In the genomic region with DNA sequence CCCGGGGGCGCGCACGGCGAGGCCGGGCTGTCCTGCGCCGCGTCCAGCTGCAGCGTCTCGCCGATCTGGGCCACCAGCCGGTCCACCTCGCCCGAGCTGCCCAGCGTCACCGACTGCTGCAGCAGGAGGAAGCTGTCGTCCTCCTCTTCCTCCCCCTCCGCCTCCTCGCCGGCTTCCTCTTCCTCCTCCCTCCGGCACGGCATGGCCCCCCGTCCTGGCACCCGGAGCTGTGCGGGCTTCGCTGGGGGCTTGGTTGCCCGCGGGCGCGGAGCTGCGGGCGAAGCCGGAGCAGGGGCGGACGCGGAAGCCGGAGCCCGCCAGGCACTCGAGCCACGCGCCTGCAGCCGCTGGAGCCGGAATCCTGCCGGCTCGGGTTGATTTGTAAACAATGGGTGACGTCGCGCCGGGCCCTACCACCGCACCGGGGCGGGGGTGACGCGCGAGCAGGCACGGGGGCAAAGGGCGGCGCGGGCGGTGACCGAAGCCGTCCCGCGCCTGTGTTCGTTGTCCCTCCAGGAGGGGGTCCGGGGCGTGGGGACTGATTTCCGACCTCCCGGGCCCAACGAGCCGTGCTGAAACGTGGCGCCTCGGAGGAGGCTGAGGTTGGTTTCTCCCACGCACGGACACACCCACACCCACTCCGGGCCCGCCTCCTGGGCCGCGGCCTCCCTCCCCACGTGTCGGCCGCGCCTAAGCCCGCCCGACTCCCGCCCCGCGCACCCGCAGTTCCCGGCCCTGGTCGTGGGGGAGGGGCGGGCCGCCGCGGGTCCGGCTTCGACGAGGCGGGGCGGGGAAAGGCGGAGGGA, we compare ENCODE assay signal across 8 cellular contexts. TPM values are rescaled to one million over a fixed set of nuclear protein-coding genes. Genes with fewer than 3 reads are reported as not detected.
DNase-seq lines count a peak whose midpoint lies in the region; ATAC-seq and TF ChIP-seq lines count a peak whose summit lies in the region.

A gene with protein sequence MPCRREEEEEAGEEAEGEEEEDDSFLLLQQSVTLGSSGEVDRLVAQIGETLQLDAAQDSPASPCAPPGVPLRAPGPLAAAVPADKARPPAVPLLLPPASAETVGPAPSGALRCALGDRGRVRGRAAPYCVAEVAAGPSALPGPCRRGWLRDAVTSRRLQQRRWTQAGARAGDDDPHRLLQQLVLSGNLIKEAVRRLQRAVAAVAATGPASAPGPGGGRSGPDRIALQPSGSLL (minus strand): TSS at position 360 of the 806 bp plus-strand sequence. CDS start 157 bp downstream, at position 203.

- no peaks in the 10 kb centered on the region for H3K9me3 ChIP-seq in MM.1S (replicated peaks; ENCODE audit: insufficient read depth, low read length)
- no peaks in the 10 kb centered on the region for H3K9me3 ChIP-seq in thoracic aorta

- peak within 1 kb of the TSS; percentile 69 for H2AFZ ChIP-seq in MM.1S (ENCODE audit: low read length)

- H3K4me3 ChIP-seq in MM.1S (ENCODE audit: low read length) (peak within 1 kb of the TSS; percentile 83), thoracic aorta (peak within 1 kb of the TSS; percentile 85)

- H3K36me3 ChIP-seq in MM.1S (replicated peaks; ENCODE audit: insufficient read depth, low read length), result no peaks in the 10 kb centered on the region
- no peaks in the 10 kb centered on the region for H3K36me3 ChIP-seq in thoracic aorta

- no peaks in the 10 kb centered on the region for H3K9me3 Mint-ChIP-seq in activated naive CD8-positive, alpha-beta T cell treated with anti-CD3 and anti-CD28 coated beads for 36 hours
- peaks cover 10% of the 10 kb centered on the region for H3K9me3 Mint-ChIP-seq in glutamatergic neuron (ENCODE audit: unreplicated experiment)
- no peaks in the 10 kb centered on the region for H3K9me3 Mint-ChIP-seq in osteocyte (ENCODE audit: unreplicated experiment)

- H3K4me2 ChIP-seq in MM.1S (ENCODE audit: low read depth, low read length), result peak within 1 kb of the TSS; percentile 89

- no peaks in the 10 kb centered on the region for H3K9me2 ChIP-seq in MM.1S (replicated peaks; ENCODE audit: insufficient read depth, low read length)

- TF ChIP-seq CTCF in MM.1S (IDR thresholded peaks at IDR 0.05; ENCODE audit: low read length), result no peak
- no peak for TF ChIP-seq CTCF in glutamatergic neuron (IDR thresholded peaks at IDR 0.05; ENCODE audit: partially characterized antibody, unreplicated experiment)
- TF ChIP-seq CTCF in osteocyte (IDR thresholded peaks at IDR 0.05), result no peak
- no peak for TF ChIP-seq CTCF in thoracic aorta (IDR thresholded peaks at IDR 0.05)

- H3K27ac Mint-ChIP-seq in activated naive CD8-positive, alpha-beta T cell treated with anti-CD3 and anti-CD28 coated beads for 36 hours, result peak within 1 kb of the TSS; percentile 87
- peak within 1 kb of the TSS; percentile 78 for H3K27ac Mint-ChIP-seq in glutamatergic neuron (ENCODE audit: unreplicated experiment)
- peak within 1 kb of the TSS; percentile 91 for H3K27ac Mint-ChIP-seq in osteocyte (ENCODE audit: unreplicated experiment)

- H3K27me3 ChIP-seq in MM.1S (replicated peaks; ENCODE audit: insufficient read depth, low read length) (peaks cover 29% of the 10 kb centered on the region), thoracic aorta (replicated peaks; ENCODE audit: insufficient read depth) (no peaks in the 10 kb centered on the region)

- peaks cover 10% of the 10 kb centered on the region for H3K79me2 ChIP-seq in MM.1S (ENCODE audit: low read length)

- peaks cover 4% of the 10 kb centered on the region for H3K36me3 Mint-ChIP-seq in activated naive CD8-positive, alpha-beta T cell treated with anti-CD3 and anti-CD28 coated beads for 36 hours
- H3K36me3 Mint-ChIP-seq in glutamatergic neuron (ENCODE audit: unreplicated experiment) (peaks cover 4% of the 10 kb centered on the region), osteocyte (ENCODE audit: unreplicated experiment) (peaks cover 6% of the 10 kb centered on the region)

- H3K27me3 Mint-ChIP-seq in activated naive CD8-positive, alpha-beta T cell treated with anti-CD3 and anti-CD28 coated beads for 36 hours, result no peaks in the 10 kb centered on the region
- peaks cover 7% of the 10 kb centered on the region for H3K27me3 Mint-ChIP-seq in glutamatergic neuron (ENCODE audit: unreplicated experiment)
- H3K27me3 Mint-ChIP-seq in osteocyte (ENCODE audit: unreplicated experiment), result peaks cover 39% of the 10 kb centered on the region

- H3K4me1 ChIP-seq in MM.1S (ENCODE audit: low read length), result peaks cover 7% of the 10 kb centered on the region; the same call in 1 of the 2 replicates
- peaks cover 30 to 40% of the 10 kb centered on the region in 2 donors for H3K4me1 ChIP-seq in thoracic aorta (ENCODE audit: control insufficient read depth in 1 of 2, low read depth in 2 of 2)

- H3F3A ChIP-seq in MM.1S (ENCODE audit: insufficient read depth, low read length), result no peaks in the 10 kb centered on the region

- ATAC-seq in thoracic aorta (ENCODE audit: insufficient number of reproducible peaks, low FRiP score, low read depth), result peak; percentile 85

- peak within 1 kb of the TSS; percentile 89 for H3K4me3 Mint-ChIP-seq in activated naive CD8-positive, alpha-beta T cell treated with anti-CD3 and anti-CD28 coated beads for 36 hours
- H3K4me3 Mint-ChIP-seq in glutamatergic neuron (ENCODE audit: unreplicated experiment), result peak within 1 kb of the TSS; percentile 96
- peak within 1 kb of the TSS; percentile 85 for H3K4me3 Mint-ChIP-seq in osteocyte (ENCODE audit: unreplicated experiment)

- H3K27ac ChIP-seq in MM.1S (ENCODE audit: low read length) (peak within 1 kb of the TSS; percentile 62), thoracic aorta (peak within 1 kb of the TSS; percentile 79 to 88)

- H4K20me1 ChIP-seq in MM.1S (ENCODE audit: insufficient read depth, low read length), result no peaks in the 10 kb centered on the region

- DNase-seq in GM04503 (ENCODE audit: low read depth) (peak; percentile 37), HCEC 1CT (peak; percentile 89), MM.1S (peak; percentile 86), SKM-1 (lab: John Stamatoyannopoulos, UW; ENCODE audit: unreplicated experiment) (peak; percentile 64), glutamatergic neuron (peak; percentile 87), osteocyte (ENCODE audit: extremely low spot score, unreplicated experiment) (peak; percentile 95), thoracic aorta (ENCODE audit: low spot score) (peak; percentile 58)
- peak; percentile 87 for DNase-seq in activated naive CD8-positive, alpha-beta T cell treated with anti-CD3 and anti-CD28 coated beads for 36 hours

- peaks cover 31% of the 10 kb centered on the region for H3K4me1 Mint-ChIP-seq in activated naive CD8-positive, alpha-beta T cell treated with anti-CD3 and anti-CD28 coated beads for 36 hours
- peaks cover 34% of the 10 kb centered on the region for H3K4me1 Mint-ChIP-seq in glutamatergic neuron (ENCODE audit: low read depth, unreplicated experiment)
- peaks cover 46% of the 10 kb centered on the region for H3K4me1 Mint-ChIP-seq in osteocyte (ENCODE audit: unreplicated experiment)

- peak within 1 kb of the TSS; percentile 90 for H3K9ac ChIP-seq in MM.1S (ENCODE audit: low read length)

RNA-seq across cellular contexts. Expression of the gene that starts here (rescaled TPM):
- total RNA-seq in activated naive CD8-positive, alpha-beta T cell treated with anti-CD3 and anti-CD28 coated beads for 36 hours, result 1 to 10 TPM; 8.8 to 9.5 TPM
- total RNA-seq in glutamatergic neuron (ENCODE audit: unreplicated experiment), result 15.9 TPM
- 7.9 and 8.0 TPM in 2 replicates for total RNA-seq in osteocyte
- total RNA-seq in thoracic aorta, result 10 to 100 TPM in 1 of 2 donors, 1 to 10 TPM in 1; 8.3 to 15.0 TPM

Comparison
In these comparisons a context has a peak if more than half of its experiments do, and no peak if none do; other contexts are left out.
1. Peak in every context shown above with its lines: DNase-seq, ATAC-seq, H3K4me3 ChIP-seq and H3K27ac ChIP-seq.
2. DNase-seq: peak in every context shown above with its lines; median percentile 95 in osteocyte; 89 in HCEC 1CT; 87 in activated naive CD8-positive, alpha-beta T cell treated with anti-CD3 and anti-CD28 coated beads for 36 hours; 87 in glutamatergic neuron; 86 in MM.1S; 64 in SKM-1; 58 in thoracic aorta; 37 in GM04503.